Comparison of ENCODE assay signal across 14 cellular contexts in genomic region chr19:13038306-13039210, GRCh38. TPM values are rescaled to one million over a fixed set of nuclear protein-coding genes. Genes with fewer than 3 reads are reported as not detected.
A peak's percentile ranks its signal among the peaks of the same experiment; 100 is the strongest.
DNase-seq lines count a peak whose midpoint lies in the region; ATAC-seq and TF ChIP-seq lines count a peak whose summit lies in the region.
"Had no signal": no experiment of that assay in that cellular context is flagged by ENCODE, and none has a peak within 500 bp of the region (broad histone marks: within the 10 kb centered on the region; RNA-seq: fewer than 3 reads in every experiment).

No MANE protein-coding gene starts in this region.

- H3K79me2 ChIP-seq in OCI-LY7 (ENCODE audit: insufficient read depth, low read depth, low read length): no peaks in the 10 kb centered on the region

- POLR2A ChIA-PET in OCI-LY7 (lab: Charles Lee): no interaction called here

- H3K4me1 ChIP-seq in OCI-LY7 (ENCODE audit: insufficient read depth, low read length, poor library complexity, severe bottlenecking) (peaks cover 6% of the 10 kb centered on the region), psoas muscle (peaks cover 96% of the 10 kb centered on the region)

- H3K9me2 ChIP-seq in OCI-LY7 (ENCODE audit: insufficient read depth, low read length): no peaks in the 10 kb centered on the region

- H3K4me3 ChIP-seq in OCI-LY7 (ENCODE audit: low read depth, low read length, poor library complexity, severe bottlenecking) (no peak overlapping the region), psoas muscle (no peak overlapping the region)
- H3K4me3 ChIP-seq: smooth muscle cell had no signal

- CTCF ChIA-PET in OCI-LY7 (lab: Charles Lee; ENCODE audit: unreplicated experiment): no interaction called here

- H4K20me1 ChIP-seq in OCI-LY7 (ENCODE audit: insufficient read depth, low read length): no peaks in the 10 kb centered on the region

- TF ChIP-seq CTCF in C4-2B (conservative IDR thresholded peaks at IDR 0.05) (no peak), OCI-LY7 (conservative IDR thresholded peaks at IDR 0.05; ENCODE audit: low read length) (peak; percentile 23; the same call in 1 of the 2 replicates), psoas muscle (IDR thresholded peaks at IDR 0.05) (peak; percentile 21)

- H3K27me3 ChIP-seq in psoas muscle (ENCODE audit: insufficient read depth in 3 of 3, low read length in 2 of 3): no peaks in the 10 kb centered on the region

- intact Hi-C loops in OCI-LY7 (cut with micrococcal nuclease; ENCODE audit: unreplicated experiment): no loop called here
- intact Hi-C loops in psoas muscle (cut with DNase I): no loop called here

- no peak overlapping the region for H2AFZ ChIP-seq in OCI-LY7 (ENCODE audit: low read length)

- ATAC-seq in psoas muscle: peak in 2 of 4 donors; percentile 27 to 31
- ATAC-seq in activated CD4-positive, CD25-positive, alpha-beta regulatory T cell treated with anti-CD3 and anti-CD28 coated beads, Interleukin-2, amount 50 U/mL, for 24 hours: no peak
- no peak for ATAC-seq in GM21360 (IDR thresholded peaks at IDR 0.05; ENCODE audit: unreplicated experiment)
- no peak for ATAC-seq in esophagus mucosa
- ATAC-seq in HG02840 (IDR thresholded peaks at IDR 0.05; ENCODE audit: low FRiP score, unreplicated experiment): no peak

- no peaks in the 10 kb centered on the region for H3K36me3 ChIP-seq in OCI-LY7 (ENCODE audit: insufficient read depth, low read length)
- no peaks in the 10 kb centered on the region for H3K36me3 ChIP-seq in psoas muscle (ENCODE audit: insufficient read depth in 1 of 2, low read depth in 1 of 2)

- no TSS peak for BruUV-seq in OCI-LY7 (replicated peaks; lab: Mats Ljungman, UMichigan)

- 30 to 58% (median 40%) methylated on average over 13 of the region's 13 CpGs for WGBS in psoas muscle, 3 donors

- no peak overlapping the region for H3K4me2 ChIP-seq in OCI-LY7 (ENCODE audit: low read length)
- H3K4me2 ChIP-seq: smooth muscle cell had no signal

- H3K9me3 ChIP-seq in OCI-LY7 (ENCODE audit: low read length) (no peaks in the 10 kb centered on the region), psoas muscle (no peaks in the 10 kb centered on the region)

- DNase-seq in OCI-LY7 (ENCODE audit: low spot score) (no peak), epithelial cell of prostate (ENCODE audit: low read depth, low spot score) (no peak), psoas muscle (no peak)
- DNase-seq: activated CD4-positive, alpha-beta T cell treated with anti-CD3 and anti-CD28 coated beads, Interleukin-2, amount 10 ng/mL, durations not matched to agents 7 days and 5 days; central memory CD4-positive, alpha-beta T cell; EL; Kasumi-1; NCI-H2107 had no signal

- H3K27ac ChIP-seq in C4-2B (peak overlapping the region; percentile 21), OCI-LY7 (ENCODE audit: low read depth, low read length, poor library complexity, severe bottlenecking) (no peak overlapping the region), epithelial cell of prostate (peak overlapping the region; percentile 94), psoas muscle (peak overlapping the region; percentile 99)

RNA-seq across cellular contexts. Expression of gene NFIX, which starts 43.3 kb away (rescaled TPM):
- total RNA-seq in OCI-LY7 (2014; rRNA removed; shearing (Covaris generic)): 0.03 and 0.16 TPM in 2 replicates
- total RNA-seq in OCI-LY7 (2022): 0.68 and 0.72 TPM in 2 replicates
- 100 to 1,000 TPM; 220 to 347 (median 268) TPM for total RNA-seq in psoas muscle
- polyA plus RNA-seq in psoas muscle: 100 to 1,000 TPM in 1 of 3 donors, 10 to 100 TPM in 2; 22.2 to 158 (median 43.8) TPM
- 101 TPM for total RNA-seq in esophagus mucosa

Comparison
In these comparisons a context has a peak if more than half of its experiments do, and no peak if none do; other contexts are left out.
1. RNA of gene NFIX, which starts 43.3 kb away (total RNA-seq): 220 to 347 TPM in psoas muscle and 101 TPM in esophagus mucosa (single experiment); 0.03 to 0.72 TPM in OCI-LY7; every median in the first group is over 10 times any median in the second.